In the genomic region with DNA sequence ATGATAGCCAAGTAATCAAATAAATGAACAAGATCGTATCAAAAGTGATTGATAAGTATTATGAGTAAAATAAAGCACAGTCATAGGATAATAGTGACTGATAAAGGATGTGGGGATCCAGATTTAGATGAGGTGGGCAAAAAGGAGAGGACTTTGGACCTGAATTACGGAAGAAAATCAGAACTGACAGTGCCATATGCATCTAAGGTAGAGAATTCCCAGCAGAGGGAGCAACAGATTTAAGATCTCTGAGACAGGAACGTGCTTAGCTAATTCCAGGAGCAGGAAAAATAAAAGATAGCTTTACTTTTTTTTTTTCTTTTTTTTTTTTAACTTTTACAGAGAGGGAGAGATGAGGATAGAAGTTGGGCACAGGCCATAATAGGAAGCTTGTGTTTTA, we compare ENCODE assay signal across 15 cellular contexts.
DNase-seq lines count a peak whose midpoint lies in the region; ATAC-seq and TF ChIP-seq lines count a peak whose summit lies in the region.
"Had no signal": no experiment of that assay in that cellular context is flagged by ENCODE, and none has a peak within 500 bp of the region (broad histone marks: within the 10 kb centered on the region; RNA-seq: fewer than 3 reads in every experiment).

No MANE protein-coding gene starts in this region.

- no peak for TF ChIP-seq POLR2A in GM18505 (IDR thresholded peaks at IDR 0.05; ENCODE audit: borderline replicate concordance, extremely low read depth, insufficient read depth, insufficient read length)

- ATAC-seq in GM18505 (IDR thresholded peaks at IDR 0.05; ENCODE audit: unreplicated experiment) (no peak), GM19397 (IDR thresholded peaks at IDR 0.05; ENCODE audit: unreplicated experiment) (no peak)
- ATAC-seq: stimulated activated naive CD8-positive, alpha-beta T cell treated with anti-CD3 and anti-CD28 coated beads, Interleukin-15, amount 100 ng/mL, for 72 hours had no signal

- H3K36me3 Mint-ChIP-seq in activated T-helper 1 cell treated with anti-CD3 and anti-CD28 coated beads, Interleukin-12 subunit alpha, Interleukin-12 subunit beta, Interleukin-2, Interleukin-4 antibody, amounts not matched to agents 30 ng/mL and 10 ng/mL and 1 ng/mL, durations not matched to agents 14 hours and 24 hours and 36 hours (ENCODE audit: low read depth) = no peaks in the 10 kb centered on the region
- H3K36me3 Mint-ChIP-seq: CD4-positive, CD25-positive, alpha-beta regulatory T cell; memory B cell had no signal

- in situ Hi-C loops in ACHN (cut with HindIII; ENCODE audit: low pct_ligation_motif_present, low pct_unique_long_range_greater_than_20kb, low sequenced_read_pairs) = no loop called here

- DNase-seq in ACHN = peak; percentile 18
- peak; percentile 41 for DNase-seq in H4 (ENCODE audit: low spot score)
- DNase-seq in activated T-helper 1 cell treated with anti-CD3 and anti-CD28 coated beads, Interleukin-12 subunit alpha, Interleukin-12 subunit beta, Interleukin-2, Interleukin-4 antibody, amounts not matched to agents 30 ng/mL and 10 ng/mL and 1 ng/mL, durations not matched to agents 14 hours and 24 hours and 36 hours (ENCODE audit: low spot score) = no peak
- DNase-seq in iPS-NIHi7 (ENCODE audit: extremely low spot score) = peak; percentile 27
- DNase-seq in activated CD4-positive, alpha-beta T cell treated with anti-CD3 and anti-CD28 coated beads, Interleukin-2, amount 50 U/mL, for 1 hour = no peak
- DNase-seq in cortex of kidney (lab: John Stamatoyannopoulos, UW) = no peak
- DNase-seq: activated CD8-positive, alpha-beta memory T cell treated with anti-CD3 and anti-CD28 coated beads, Interleukin-2, amount 50 U/mL, for 4 hours; amygdala; CD4-positive, CD25-positive, alpha-beta regulatory T cell; SHP77 treated with DMSO at 0.1 percent for 48 hours; stimulated activated CD4-positive, alpha-beta T cell treated with anti-CD3 and anti-CD28 coated beads, Interleukin-4, amount 100 ng/mL, for 4 hours; stimulated activated naive CD8-positive, alpha-beta T cell treated with anti-CD3 and anti-CD28 coated beads, Interleukin-15, amount 100 ng/mL, for 72 hours had no signal

- peaks cover 11% of the 10 kb centered on the region for H3K27me3 Mint-ChIP-seq in activated T-helper 1 cell treated with anti-CD3 and anti-CD28 coated beads, Interleukin-12 subunit alpha, Interleukin-12 subunit beta, Interleukin-2, Interleukin-4 antibody, amounts not matched to agents 30 ng/mL and 10 ng/mL and 1 ng/mL, durations not matched to agents 14 hours and 24 hours and 36 hours (ENCODE audit: insufficient read depth)

- intact Hi-C loops in activated T-helper 1 cell treated with anti-CD3 and anti-CD28 coated beads, Interleukin-12 subunit alpha, Interleukin-12 subunit beta, Interleukin-2, Interleukin-4 antibody, amounts not matched to agents 30 ng/mL and 10 ng/mL and 1 ng/mL, durations not matched to agents 14 hours and 24 hours and 36 hours (cut with micrococcal nuclease) = no loop called here

- H3K4me3 Mint-ChIP-seq in activated T-helper 1 cell treated with anti-CD3 and anti-CD28 coated beads, Interleukin-12 subunit alpha, Interleukin-12 subunit beta, Interleukin-2, Interleukin-4 antibody, amounts not matched to agents 30 ng/mL and 10 ng/mL and 1 ng/mL, durations not matched to agents 14 hours and 24 hours and 36 hours = no peak overlapping the region
- H3K4me3 Mint-ChIP-seq: CD4-positive, CD25-positive, alpha-beta regulatory T cell; memory B cell; stimulated activated naive CD8-positive, alpha-beta T cell treated with anti-CD3 and anti-CD28 coated beads, Interleukin-15, amount 100 ng/mL, for 72 hours had no signal

- H3K9me3 Mint-ChIP-seq in activated T-helper 1 cell treated with anti-CD3 and anti-CD28 coated beads, Interleukin-12 subunit alpha, Interleukin-12 subunit beta, Interleukin-2, Interleukin-4 antibody, amounts not matched to agents 30 ng/mL and 10 ng/mL and 1 ng/mL, durations not matched to agents 14 hours and 24 hours and 36 hours = no peaks in the 10 kb centered on the region
- H3K9me3 Mint-ChIP-seq: CD4-positive, CD25-positive, alpha-beta regulatory T cell; memory B cell; stimulated activated naive CD8-positive, alpha-beta T cell treated with anti-CD3 and anti-CD28 coated beads, Interleukin-15, amount 100 ng/mL, for 72 hours had no signal

- peak overlapping the region; percentile 19 for H3K27ac Mint-ChIP-seq in activated T-helper 1 cell treated with anti-CD3 and anti-CD28 coated beads, Interleukin-12 subunit alpha, Interleukin-12 subunit beta, Interleukin-2, Interleukin-4 antibody, amounts not matched to agents 30 ng/mL and 10 ng/mL and 1 ng/mL, durations not matched to agents 14 hours and 24 hours and 36 hours
- H3K27ac Mint-ChIP-seq: CD4-positive, CD25-positive, alpha-beta regulatory T cell; memory B cell; stimulated activated naive CD8-positive, alpha-beta T cell treated with anti-CD3 and anti-CD28 coated beads, Interleukin-15, amount 100 ng/mL, for 72 hours had no signal

- H3K4me1 Mint-ChIP-seq in activated T-helper 1 cell treated with anti-CD3 and anti-CD28 coated beads, Interleukin-12 subunit alpha, Interleukin-12 subunit beta, Interleukin-2, Interleukin-4 antibody, amounts not matched to agents 30 ng/mL and 10 ng/mL and 1 ng/mL, durations not matched to agents 14 hours and 24 hours and 36 hours (ENCODE audit: low read depth) = no peaks in the 10 kb centered on the region
- H3K4me1 Mint-ChIP-seq: CD4-positive, CD25-positive, alpha-beta regulatory T cell; memory B cell; stimulated activated naive CD8-positive, alpha-beta T cell treated with anti-CD3 and anti-CD28 coated beads, Interleukin-15, amount 100 ng/mL, for 72 hours had no signal

Comparison
In these comparisons a context has a peak if more than half of its experiments do, and no peak if none do; other contexts are left out.
1. DNase-seq: peak in ACHN (single experiment), H4 (single experiment) and iPS-NIHi7 (single experiment); none in activated T-helper 1 cell treated with anti-CD3 and anti-CD28 coated beads, Interleukin-12 subunit alpha, Interleukin-12 subunit beta, Interleukin-2, Interleukin-4 antibody, amounts not matched to agents 30 ng/mL and 10 ng/mL and 1 ng/mL, durations not matched to agents 14 hours and 24 hours and 36 hours (single experiment), activated CD4-positive, alpha-beta T cell treated with anti-CD3 and anti-CD28 coated beads, Interleukin-2, amount 50 U/mL, for 1 hour (single experiment) and cortex of kidney (single experiment).